ENCODE assay signal across 8 cellular contexts in the genomic region with DNA sequence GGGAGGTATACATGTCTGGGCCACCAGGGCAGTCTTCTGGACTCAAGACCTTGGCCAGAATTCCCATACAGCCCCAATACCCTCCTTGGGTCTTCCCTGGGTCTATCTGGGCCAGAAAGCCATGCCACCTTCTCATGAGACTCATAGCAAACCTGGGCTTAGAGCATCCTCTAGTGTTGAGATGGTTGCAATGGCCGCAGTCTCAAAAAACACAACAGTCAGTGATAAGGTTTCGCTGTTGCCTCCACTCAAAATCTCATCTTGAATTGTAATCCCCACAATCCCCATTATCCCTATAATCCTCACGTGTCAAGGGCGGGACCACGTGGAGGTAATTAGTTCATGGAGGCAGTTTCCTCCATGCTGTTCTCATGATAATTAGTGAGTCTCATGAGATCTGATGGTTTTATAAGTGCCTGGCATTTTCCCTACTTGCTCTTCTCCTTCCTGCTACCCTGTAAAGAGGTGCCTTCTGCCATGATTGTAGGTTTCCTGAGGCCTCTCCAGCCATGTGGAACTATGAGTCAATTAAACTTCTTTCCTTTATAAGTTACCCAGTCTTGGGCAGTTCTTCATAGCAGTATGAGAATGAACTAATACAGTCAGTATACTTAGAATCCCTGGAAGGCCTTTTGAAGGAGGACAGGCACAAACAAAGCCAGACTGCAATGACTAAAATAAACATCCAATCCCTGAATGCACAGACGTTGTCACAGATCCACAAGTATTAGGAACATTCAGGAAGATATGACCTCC.
DNase-seq lines count a peak whose midpoint lies in the region; ATAC-seq, FAIRE-seq and TF ChIP-seq lines count a peak whose summit lies in the region.

No MANE protein-coding gene starts in this region.

- peaks cover 8% of the 10 kb centered on the region for H3K4me1 Mint-ChIP-seq in MCF 10A (ENCODE audit: insufficient read depth, unreplicated experiment)

- POLR2A ChIA-PET in MCF 10A (lab: Yijun Ruan, JAX), result interaction anchor here (1.3 kb wide), 1 partner anchor 78 kb away, joined by 3 read pairs; no protein-coding TSS in a partner anchor

- CTCF ChIA-PET in MCF 10A (lab: Yijun Ruan, JAX), result interaction anchor here (0.6 to 0.7 kb wide), 2 partner anchors 136 to 727 kb away, joined by 3 read pairs; no protein-coding TSS in a partner anchor

- no TSS peak for BruUV-seq in MCF 10A (replicated peaks; lab: Mats Ljungman, UMichigan)

- peak; percentile 41 for ATAC-seq in body of pancreas

- no peaks in the 10 kb centered on the region for H3K36me3 ChIP-seq in breast epithelium
- H3K36me3 ChIP-seq in H7 (replicated peaks; ENCODE audit: control insufficient read depth, insufficient read depth, low read length), result no peaks in the 10 kb centered on the region
- no peaks in the 10 kb centered on the region for H3K36me3 ChIP-seq in body of pancreas (replicated peaks in 1 of 2; ENCODE audit: insufficient read depth in 1 of 2, low read depth in 2 of 2)
- H3K36me3 ChIP-seq in kidney (ENCODE audit: control insufficient read depth in 1 of 2, insufficient read depth in 2 of 2, low read length in 2 of 2), result no peaks in the 10 kb centered on the region
- no peaks in the 10 kb centered on the region for H3K36me3 ChIP-seq in MG63
- no peaks in the 10 kb centered on the region for H3K36me3 ChIP-seq in effector memory CD4-positive, alpha-beta T cell (ENCODE audit: control insufficient read depth, insufficient read depth, low read length)

- H3K27me3 Mint-ChIP-seq in MCF 10A (ENCODE audit: insufficient read depth, unreplicated experiment), result peaks cover 17% of the 10 kb centered on the region

- DNase-seq in MCF 10A (ENCODE audit: unreplicated experiment), result peak; percentile 63
- no peak for DNase-seq in breast epithelium (ENCODE audit: low spot score in 2 of 2)
- peak; percentile 60 for DNase-seq in H7
- DNase-seq in NCI-H1694 (lab: John Stamatoyannopoulos, UW), result peak; percentile 13
- peak; percentile 25 to 49 (median 38) for DNase-seq in body of pancreas
- DNase-seq in kidney, result no peak
- DNase-seq in MG63, result no peak
- no peak for DNase-seq in effector memory CD4-positive, alpha-beta T cell

- H3K27ac ChIP-seq in breast epithelium (no peak overlapping the region), body of pancreas (peak overlapping the region in 2 of 4 donors; percentile 38 to 59), kidney (ENCODE audit: low read depth in 2 of 2, low read length in 2 of 2) (no peak overlapping the region)
- H3K27ac ChIP-seq in effector memory CD4-positive, alpha-beta T cell (ENCODE audit: insufficient read depth, low read length, poor library complexity, severe bottlenecking), result no peak overlapping the region

- H3K4me3 ChIP-seq in breast epithelium (no peak overlapping the region), H7 (ENCODE audit: insufficient read depth, low read depth, low read length) (no peak overlapping the region), body of pancreas (no peak overlapping the region), kidney (ENCODE audit: low read length in 2 of 2) (no peak overlapping the region), MG63 (no peak overlapping the region)
- H3K4me3 ChIP-seq in effector memory CD4-positive, alpha-beta T cell (ENCODE audit: insufficient read depth, low read depth, low read length, poor library complexity, severe bottlenecking), result no peak overlapping the region

- H3K9ac ChIP-seq in kidney (ENCODE audit: low read length in 2 of 2), result no peak overlapping the region

- H3K27ac Mint-ChIP-seq in MCF 10A (ENCODE audit: low read depth, unreplicated experiment), result no peak overlapping the region

- no peak for FAIRE-seq in kidney (lab: Jason Lieb, UNC)

- H3K4me1 ChIP-seq in breast epithelium (no peaks in the 10 kb centered on the region), body of pancreas (peaks cover 21% of the 10 kb centered on the region), kidney (ENCODE audit: control insufficient read depth in 1 of 2, insufficient read depth in 1 of 2, low read depth in 1 of 2, low read length in 2 of 2) (no peaks in the 10 kb centered on the region)
- H3K4me1 ChIP-seq in effector memory CD4-positive, alpha-beta T cell (ENCODE audit: control insufficient read depth, insufficient read depth, low read length, poor library complexity, severe bottlenecking), result no peaks in the 10 kb centered on the region

- H3K36me3 Mint-ChIP-seq in MCF 10A (ENCODE audit: insufficient read depth, unreplicated experiment), result no peaks in the 10 kb centered on the region

- 34 to 35% methylated on average over 6 of the region's 6 CpGs for WGBS in body of pancreas, 2 donors

- no peaks in the 10 kb centered on the region for H3K9me3 Mint-ChIP-seq in MCF 10A (ENCODE audit: unreplicated experiment)

- no peak overlapping the region for H3K4me3 Mint-ChIP-seq in MCF 10A (ENCODE audit: unreplicated experiment)

- intact Hi-C loops in MCF 10A (cut with micrococcal nuclease) (loop anchor here (1.0 to 5.0 kb wide), 2 partner anchors 355 to 451 kb away; no protein-coding TSS in a partner anchor), breast epithelium (cut with DNase I; ENCODE audit: low total_unique reads) (no loop called here), body of pancreas (cut with DNase I) (no loop called here), kidney (cut with DNase I) (no loop called here)

- TF ChIP-seq POLR2A in breast epithelium (IDR thresholded peaks at IDR 0.05) (no peak), body of pancreas (IDR thresholded peaks at IDR 0.05) (no peak)

- H3K9me3 ChIP-seq in breast epithelium (no peaks in the 10 kb centered on the region), body of pancreas (no peaks in the 10 kb centered on the region), kidney (ENCODE audit: control insufficient read depth in 1 of 2, low read length in 2 of 2) (no peaks in the 10 kb centered on the region), MG63 (peaks cover 10% of the 10 kb centered on the region)
- no peaks in the 10 kb centered on the region for H3K9me3 ChIP-seq in effector memory CD4-positive, alpha-beta T cell (ENCODE audit: control insufficient read depth, low read length)

- peak; percentile 57 for TF ChIP-seq CTCF in MCF 10A (IDR thresholded peaks at IDR 0.05; ENCODE audit: unreplicated experiment)
- TF ChIP-seq CTCF in breast epithelium (IDR thresholded peaks at IDR 0.05), result no peak
- TF ChIP-seq CTCF in body of pancreas (IDR thresholded peaks at IDR 0.05), result peak; percentile 40 to 86 (median 65)
- peak; percentile 74 for TF ChIP-seq CTCF in kidney (IDR thresholded peaks at IDR 0.05; ENCODE audit: borderline replicate concordance, extremely low read depth, insufficient read depth)

- H3K27me3 ChIP-seq in breast epithelium, result no peaks in the 10 kb centered on the region
- no peaks in the 10 kb centered on the region for H3K27me3 ChIP-seq in H7 (ENCODE audit: control insufficient read depth, insufficient read depth, low read length)
- H3K27me3 ChIP-seq in body of pancreas, result no peaks in the 10 kb centered on the region
- no peaks in the 10 kb centered on the region for H3K27me3 ChIP-seq in MG63
- H3K27me3 ChIP-seq in effector memory CD4-positive, alpha-beta T cell (replicated peaks; ENCODE audit: control insufficient read depth, insufficient read depth, low read length, poor library complexity, severe bottlenecking), result no peaks in the 10 kb centered on the region

Comparison
In these comparisons a context has a peak if more than half of its experiments do, and no peak if none do; other contexts are left out.
1. DNase-seq: peak in MCF 10A (single experiment), H7 (single experiment), NCI-H1694 (single experiment) and body of pancreas (4 of 4); none in breast epithelium (0 of 2), kidney (single experiment), MG63 (single experiment) and effector memory CD4-positive, alpha-beta T cell (0 of 3).
2. CTCF ChIP-seq: peak in MCF 10A (single experiment), body of pancreas (7 of 7) and kidney (single experiment); none in breast epithelium (0 of 3).